Comparison of ENCODE assay signal across 10 cellular contexts in the genomic region with DNA sequence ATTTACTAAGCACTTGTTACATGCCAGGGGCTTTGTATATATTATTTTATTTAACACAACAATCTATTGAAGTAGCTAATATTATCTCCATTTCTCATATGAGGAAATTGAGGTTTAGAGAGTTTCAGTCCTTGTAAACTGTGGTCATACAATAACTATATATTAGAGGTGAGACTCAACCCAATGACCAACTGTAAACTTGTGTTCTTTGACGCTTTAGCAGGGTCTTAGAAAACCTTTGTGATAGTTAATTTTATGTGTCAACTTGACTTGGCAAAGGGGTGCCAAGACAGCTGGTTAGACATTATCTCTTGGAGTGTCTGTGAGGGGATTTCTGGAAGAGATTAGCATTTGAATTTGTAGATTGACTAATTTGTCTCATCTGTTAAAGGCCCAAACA.
DNase-seq lines count a peak whose midpoint lies in the region; ATAC-seq and TF ChIP-seq lines count a peak whose summit lies in the region.
"Had no signal": no experiment of that assay in that cellular context is flagged by ENCODE, and none has a peak within 500 bp of the region (broad histone marks: within the 10 kb centered on the region; RNA-seq: fewer than 3 reads in every experiment).

No MANE protein-coding gene starts in this region.

- no peaks in the 10 kb centered on the region for H3K9me3 ChIP-seq in thyroid gland

- H3K4me1 Mint-ChIP-seq in T-cell (peaks cover 21 to 29% (median 28%) of the 10 kb centered on the region in 3 donors), osteocyte (ENCODE audit: unreplicated experiment) (peaks cover 2% of the 10 kb centered on the region)

- DNase-seq in T-cell (no peak), SHP77 treated with DMSO at 0.1 percent for 48 hours (lab: John Stamatoyannopoulos, UW) (no peak), osteocyte (ENCODE audit: extremely low spot score, unreplicated experiment) (no peak), H4 (ENCODE audit: low spot score) (no peak), thyroid gland (no peak)
- DNase-seq: NCI-H1417 treated with DMSO at 0.1 percent for 48 hours; stimulated activated CD8-positive, alpha-beta memory T cell treated with anti-CD3 and anti-CD28 coated beads, Interleukin-4, amount 100 ng/mL, for 48 hours had no signal

- TF ChIP-seq POLR2A in thyroid gland (IDR thresholded peaks at IDR 0.05) = no peak

- no peaks in the 10 kb centered on the region for H3K27me3 ChIP-seq in thyroid gland

- intact Hi-C loops in thyroid gland (cut with DNase I) = no loop called here

- TF ChIP-seq CTCF in osteocyte (IDR thresholded peaks at IDR 0.05) (no peak), thyroid gland (IDR thresholded peaks at IDR 0.05) (no peak)

- H3K27me3 Mint-ChIP-seq in T-cell = no peaks in the 10 kb centered on the region
- no peaks in the 10 kb centered on the region for H3K27me3 Mint-ChIP-seq in osteocyte (ENCODE audit: unreplicated experiment)

- H3K9me3 Mint-ChIP-seq in T-cell (peaks cover under 1 to 41% (median 12%) of the 10 kb centered on the region in 3 donors), osteocyte (ENCODE audit: unreplicated experiment) (peaks cover 10% of the 10 kb centered on the region)

- H3K27ac Mint-ChIP-seq in T-cell (peak overlapping the region; percentile 84 to 93), osteocyte (ENCODE audit: unreplicated experiment) (no peak overlapping the region)

- H3K36me3 Mint-ChIP-seq in T-cell (peaks cover 20% of the 10 kb centered on the region), osteocyte (ENCODE audit: unreplicated experiment) (no peaks in the 10 kb centered on the region)

- POLR2A ChIA-PET in T-cell (lab: Charles Lee) = no interaction called here

- H3K36me3 ChIP-seq in thyroid gland = no peaks in the 10 kb centered on the region

- no peak overlapping the region for H3K4me3 Mint-ChIP-seq in T-cell
- H3K4me3 Mint-ChIP-seq in osteocyte (ENCODE audit: unreplicated experiment) = no peak overlapping the region

- H3K4me1 ChIP-seq in thyroid gland = no peaks in the 10 kb centered on the region

- ATAC-seq in GM18520 (IDR thresholded peaks at IDR 0.05; ENCODE audit: unreplicated experiment) (peak; percentile 83), GM21390 (IDR thresholded peaks at IDR 0.05; ENCODE audit: unreplicated experiment) (peak; percentile 76), HG03045 (IDR thresholded peaks at IDR 0.05; ENCODE audit: unreplicated experiment) (peak; percentile 67), T-cell (replicated peaks in 1 of 4) (no peak)

- no peak overlapping the region for H3K4me3 ChIP-seq in thyroid gland (replicated peaks in 1 of 3)

- no peak overlapping the region for H3K27ac ChIP-seq in thyroid gland

- CTCF ChIA-PET in T-cell (lab: Charles Lee) = no interaction called here

- WGBS in thyroid gland, 2 donors = 86 to 97% methylated on average over 1 of the region's 1 CpG

Comparison
In these comparisons a context has a peak if more than half of its experiments do, and no peak if none do; other contexts are left out.
1. ATAC-seq: peak in GM18520 (single experiment), GM21390 (single experiment) and HG03045 (single experiment); none in T-cell (0 of 4).